ENCODE assay signal across 10 cellular contexts in genomic region chr22:21865041-21865440, GRCh38. TPM values are rescaled to one million over a fixed set of nuclear protein-coding genes. Genes with fewer than 3 reads are reported as not detected.
DNase-seq lines count a peak whose midpoint lies in the region; ATAC-seq and TF ChIP-seq lines count a peak whose summit lies in the region.
"Had no signal": no experiment of that assay in that cellular context is flagged by ENCODE, and none has a peak within 500 bp of the region (broad histone marks: within the 10 kb centered on the region; RNA-seq: fewer than 3 reads in every experiment).

No MANE protein-coding gene starts in this region.

- H3K4me1 ChIP-seq in heart left ventricle = peaks cover 5 to 77% (median 63%) of the 10 kb centered on the region in 12 donors
- H3K4me1 ChIP-seq in esophagus squamous epithelium = peaks cover 10 to 80% (median 40%) of the 10 kb centered on the region in 3 donors

- H3K36me3 ChIP-seq in heart left ventricle (no peaks in the 10 kb centered on the region), esophagus squamous epithelium (no peaks in the 10 kb centered on the region)
- H3K36me3 ChIP-seq: upper lobe of left lung had no signal

- H3K9me3 ChIP-seq in heart left ventricle = no peaks in the 10 kb centered on the region
- no peaks in the 10 kb centered on the region for H3K9me3 ChIP-seq in esophagus squamous epithelium
- H3K9me3 ChIP-seq: upper lobe of left lung had no signal

- H3K27me3 Mint-ChIP-seq in T-helper 2 cell treated with Interferon-gamma antibody and Interleukin-4, amounts not matched to agents 5 μg/mL and 100 μg/mL, for 36 hours (ENCODE audit: low read depth) = no peaks in the 10 kb centered on the region

- H3K4me1 Mint-ChIP-seq in T-helper 2 cell treated with Interferon-gamma antibody and Interleukin-4, amounts not matched to agents 5 μg/mL and 100 μg/mL, for 36 hours (ENCODE audit: low read depth) = peaks cover 54% of the 10 kb centered on the region

- peak overlapping the region; percentile 93 for H3K4me3 Mint-ChIP-seq in T-helper 2 cell treated with Interferon-gamma antibody and Interleukin-4, amounts not matched to agents 5 μg/mL and 100 μg/mL, for 36 hours

- peak overlapping the region in 6 of 12 donors; percentile 7 to 38 (median 12) for H3K27ac ChIP-seq in heart left ventricle
- peak overlapping the region in 2 of 4 donors; percentile 11 to 94 for H3K27ac ChIP-seq in esophagus squamous epithelium
- H3K27ac ChIP-seq: epithelial cell of prostate had no signal

- no peak overlapping the region for H3K27ac Mint-ChIP-seq in T-helper 2 cell treated with Interferon-gamma antibody and Interleukin-4, amounts not matched to agents 5 μg/mL and 100 μg/mL, for 36 hours

- peak overlapping the region in 7 of 12 donors; percentile 89 to 98 (median 95) for H3K4me3 ChIP-seq in heart left ventricle
- H3K4me3 ChIP-seq in fibroblast of mammary gland (ENCODE audit: control insufficient read depth, low read depth, low read length) = no peak overlapping the region
- no peak overlapping the region for H3K4me3 ChIP-seq in skeletal muscle cell (ENCODE audit: low read depth, low read length)
- H3K4me3 ChIP-seq in esophagus squamous epithelium = peak overlapping the region in 1 of 4 donors; percentile 88

- H3K9me3 Mint-ChIP-seq in T-helper 2 cell treated with Interferon-gamma antibody and Interleukin-4, amounts not matched to agents 5 μg/mL and 100 μg/mL, for 36 hours = peaks cover 3% of the 10 kb centered on the region

- intact Hi-C loops in heart left ventricle (cut with DNase I) (loop anchor here in 7 of 10 donors (5.0 to 10.0 kb wide), 9 partner anchors 38 to 130 kb away; partner anchors contain the start of gene YPEL1 (in 2 of the 7)), Right ventricle myocardium superior (cut with DNase I) (loop anchor here (10.0 kb wide), 1 partner anchor 50 kb away; no protein-coding TSS in a partner anchor), esophagus squamous epithelium (cut with DNase I) (loop anchor here (10.0 kb wide), 1 partner anchor 130 kb away; the partner anchor contains the start of gene YPEL1)

- DNase-seq in heart left ventricle = peak in 4 of 5 donors; percentile 32 to 60 (median 52)
- no peak for DNase-seq in Right ventricle myocardium superior
- DNase-seq in T-helper 2 cell treated with Interferon-gamma antibody and Interleukin-4, amounts not matched to agents 5 μg/mL and 100 μg/mL, for 36 hours (ENCODE audit: low spot score) = peak; percentile 53
- DNase-seq in fibroblast of mammary gland (ENCODE audit: low read depth) = peak; percentile 91
- peak; percentile 56 for DNase-seq in skeletal muscle cell (ENCODE audit: low read depth)
- no peak for DNase-seq in esophagus squamous epithelium (lab: John Stamatoyannopoulos, UW)
- DNase-seq in NCI-H1092 (lab: John Stamatoyannopoulos, UW) = no peak
- no peak for DNase-seq in stimulated activated naive CD4-positive, alpha-beta T cell treated with Interleukin-2 at 50 U/mL for 16 hours (lab: John Stamatoyannopoulos, UW)

- WGBS in heart left ventricle, 4 donors = 9 to 15% (median 11%) methylated on average over 3 of the region's 3 CpGs
- WGBS in esophagus squamous epithelium, 2 donors = 13% methylated on average over 3 of the region's 3 CpGs

- H3K27me3 ChIP-seq in heart left ventricle (no peaks in the 10 kb centered on the region), esophagus squamous epithelium (no peaks in the 10 kb centered on the region)
- H3K27me3 ChIP-seq: upper lobe of left lung had no signal

- no peak for TF ChIP-seq POLR2A in heart left ventricle (IDR thresholded peaks at IDR 0.05)
- TF ChIP-seq POLR2A in esophagus squamous epithelium (IDR thresholded peaks at IDR 0.05) = no peak

- TF ChIP-seq CTCF in heart left ventricle (IDR thresholded peaks at IDR 0.05) (no peak), fibroblast of mammary gland (conservative IDR thresholded peaks at IDR 0.05; ENCODE audit: control insufficient read depth, insufficient read depth, low read depth, low read length) (no peak), esophagus squamous epithelium (IDR thresholded peaks at IDR 0.05) (no peak)

- H3K36me3 Mint-ChIP-seq in T-helper 2 cell treated with Interferon-gamma antibody and Interleukin-4, amounts not matched to agents 5 μg/mL and 100 μg/mL, for 36 hours (ENCODE audit: low read depth) = peaks cover 27% of the 10 kb centered on the region

- ATAC-seq in heart left ventricle = peak in 1 of 4 donors; percentile 28
- ATAC-seq in Right ventricle myocardium superior (ENCODE audit: poor library complexity) = no peak

RNA-seq across cellular contexts. Expression of gene MAPK1, which starts 2.4 kb away (rescaled TPM):
- total RNA-seq in heart left ventricle = 100 to 1,000 TPM in 6 of 9 donors, 10 to 100 TPM in 3; 30.1 to 140 (median 106) TPM
- polyA plus RNA-seq in heart left ventricle = 10 to 100 TPM in 1 of 2 donors, 1 to 10 TPM in 1; 8.0 to 31.8 TPM
- total RNA-seq in Right ventricle myocardium superior = 75.2 TPM
- 10 to 100 TPM; 36.0 to 57.6 (median 45.0) TPM for total RNA-seq in esophagus squamous epithelium

Comparison
In these comparisons a context has a peak if more than half of its experiments do, and no peak if none do; other contexts are left out.
1. DNase-seq: peak in heart left ventricle (4 of 5), T-helper 2 cell treated with Interferon-gamma antibody and Interleukin-4, amounts not matched to agents 5 μg/mL and 100 μg/mL, for 36 hours (single experiment), fibroblast of mammary gland (single experiment) and skeletal muscle cell (single experiment); none in Right ventricle myocardium superior (single experiment), esophagus squamous epithelium (single experiment), NCI-H1092 (single experiment) and stimulated activated naive CD4-positive, alpha-beta T cell treated with Interleukin-2 at 50 U/mL for 16 hours (single experiment).
2. H3K4me3 ChIP-seq: peak in heart left ventricle (7 of 12); none in fibroblast of mammary gland (single experiment) and skeletal muscle cell (single experiment).